ENCODE assay signal across 1 cellular context in the genomic region with DNA sequence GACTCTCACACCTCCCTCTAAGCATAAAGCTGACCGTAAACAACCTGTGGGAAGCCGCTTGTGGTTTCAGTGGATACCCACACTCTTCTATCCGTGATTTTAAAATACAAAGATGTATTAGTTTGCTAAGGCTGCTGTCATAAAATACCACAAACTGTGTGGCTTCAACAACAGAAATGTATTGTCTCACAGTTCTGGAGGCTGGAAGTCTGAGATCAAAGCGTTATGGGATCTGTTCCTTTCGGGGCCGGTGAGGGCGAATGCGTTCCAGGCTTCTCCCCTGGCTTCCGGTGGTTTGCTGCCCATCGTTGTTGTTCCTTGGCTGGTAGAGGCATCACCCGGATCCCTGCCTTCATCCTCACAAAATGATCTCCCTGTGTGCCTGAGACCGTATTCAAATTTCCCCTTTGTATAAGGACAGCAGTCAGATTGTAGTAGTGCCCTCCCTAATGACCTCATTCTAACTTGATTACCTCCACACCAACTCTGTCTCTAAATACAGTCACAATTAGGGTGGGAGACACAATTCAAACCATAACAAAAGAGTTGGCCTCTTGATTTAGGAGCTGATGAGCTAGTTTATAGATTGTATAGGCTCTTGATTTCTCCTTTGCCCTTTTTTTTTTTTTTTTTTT.
TF ChIP-seq lines count a peak whose summit lies in the region.

No MANE protein-coding gene starts in this region.

TF ChIP-seq in SK-N-SH, 30 proteins besides CTCF, POLR2A, EP300 and RAD21 (continued from another document):
- TF ChIP-seq, protein P1, sequence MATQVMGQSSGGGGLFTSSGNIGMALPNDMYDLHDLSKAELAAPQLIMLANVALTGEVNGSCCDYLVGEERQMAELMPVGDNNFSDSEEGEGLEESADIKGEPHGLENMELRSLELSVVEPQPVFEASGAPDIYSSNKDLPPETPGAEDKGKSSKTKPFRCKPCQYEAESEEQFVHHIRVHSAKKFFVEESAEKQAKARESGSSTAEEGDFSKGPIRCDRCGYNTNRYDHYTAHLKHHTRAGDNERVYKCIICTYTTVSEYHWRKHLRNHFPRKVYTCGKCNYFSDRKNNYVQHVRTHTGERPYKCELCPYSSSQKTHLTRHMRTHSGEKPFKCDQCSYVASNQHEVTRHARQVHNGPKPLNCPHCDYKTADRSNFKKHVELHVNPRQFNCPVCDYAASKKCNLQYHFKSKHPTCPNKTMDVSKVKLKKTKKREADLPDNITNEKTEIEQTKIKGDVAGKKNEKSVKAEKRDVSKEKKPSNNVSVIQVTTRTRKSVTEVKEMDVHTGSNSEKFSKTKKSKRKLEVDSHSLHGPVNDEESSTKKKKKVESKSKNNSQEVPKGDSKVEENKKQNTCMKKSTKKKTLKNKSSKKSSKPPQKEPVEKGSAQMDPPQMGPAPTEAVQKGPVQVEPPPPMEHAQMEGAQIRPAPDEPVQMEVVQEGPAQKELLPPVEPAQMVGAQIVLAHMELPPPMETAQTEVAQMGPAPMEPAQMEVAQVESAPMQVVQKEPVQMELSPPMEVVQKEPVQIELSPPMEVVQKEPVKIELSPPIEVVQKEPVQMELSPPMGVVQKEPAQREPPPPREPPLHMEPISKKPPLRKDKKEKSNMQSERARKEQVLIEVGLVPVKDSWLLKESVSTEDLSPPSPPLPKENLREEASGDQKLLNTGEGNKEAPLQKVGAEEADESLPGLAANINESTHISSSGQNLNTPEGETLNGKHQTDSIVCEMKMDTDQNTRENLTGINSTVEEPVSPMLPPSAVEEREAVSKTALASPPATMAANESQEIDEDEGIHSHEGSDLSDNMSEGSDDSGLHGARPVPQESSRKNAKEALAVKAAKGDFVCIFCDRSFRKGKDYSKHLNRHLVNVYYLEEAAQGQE (IDR thresholded peaks at IDR 0.05; ENCODE audit: low read depth, low read length), result no peak
- no peak for TF ChIP-seq SIN3A (IDR thresholded peaks at IDR 0.05; ENCODE audit: borderline replicate concordance, low read depth, low read length)
- no peak for TF ChIP-seq YY1 (IDR thresholded peaks at IDR 0.05; ENCODE audit: low read depth)
- no peak for TF ChIP-seq POLR2AphosphoS5 (IDR thresholded peaks at IDR 0.05; ENCODE audit: low read depth, low read length)
- no peak for TF ChIP-seq NFIC (IDR thresholded peaks at IDR 0.05; ENCODE audit: borderline replicate concordance)
- TF ChIP-seq, protein P2, sequence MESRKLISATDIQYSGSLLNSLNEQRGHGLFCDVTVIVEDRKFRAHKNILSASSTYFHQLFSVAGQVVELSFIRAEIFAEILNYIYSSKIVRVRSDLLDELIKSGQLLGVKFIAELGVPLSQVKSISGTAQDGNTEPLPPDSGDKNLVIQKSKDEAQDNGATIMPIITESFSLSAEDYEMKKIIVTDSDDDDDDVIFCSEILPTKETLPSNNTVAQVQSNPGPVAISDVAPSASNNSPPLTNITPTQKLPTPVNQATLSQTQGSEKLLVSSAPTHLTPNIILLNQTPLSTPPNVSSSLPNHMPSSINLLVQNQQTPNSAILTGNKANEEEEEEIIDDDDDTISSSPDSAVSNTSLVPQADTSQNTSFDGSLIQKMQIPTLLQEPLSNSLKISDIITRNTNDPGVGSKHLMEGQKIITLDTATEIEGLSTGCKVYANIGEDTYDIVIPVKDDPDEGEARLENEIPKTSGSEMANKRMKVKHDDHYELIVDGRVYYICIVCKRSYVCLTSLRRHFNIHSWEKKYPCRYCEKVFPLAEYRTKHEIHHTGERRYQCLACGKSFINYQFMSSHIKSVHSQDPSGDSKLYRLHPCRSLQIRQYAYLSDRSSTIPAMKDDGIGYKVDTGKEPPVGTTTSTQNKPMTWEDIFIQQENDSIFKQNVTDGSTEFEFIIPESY (IDR thresholded peaks at IDR 0.05; ENCODE audit: borderline replicate concordance, low read depth), result no peak
- no peak for TF ChIP-seq EZH2phosphoT487 (IDR thresholded peaks at IDR 0.05; ENCODE audit: borderline replicate concordance, low read depth)
- TF ChIP-seq, protein P3, sequence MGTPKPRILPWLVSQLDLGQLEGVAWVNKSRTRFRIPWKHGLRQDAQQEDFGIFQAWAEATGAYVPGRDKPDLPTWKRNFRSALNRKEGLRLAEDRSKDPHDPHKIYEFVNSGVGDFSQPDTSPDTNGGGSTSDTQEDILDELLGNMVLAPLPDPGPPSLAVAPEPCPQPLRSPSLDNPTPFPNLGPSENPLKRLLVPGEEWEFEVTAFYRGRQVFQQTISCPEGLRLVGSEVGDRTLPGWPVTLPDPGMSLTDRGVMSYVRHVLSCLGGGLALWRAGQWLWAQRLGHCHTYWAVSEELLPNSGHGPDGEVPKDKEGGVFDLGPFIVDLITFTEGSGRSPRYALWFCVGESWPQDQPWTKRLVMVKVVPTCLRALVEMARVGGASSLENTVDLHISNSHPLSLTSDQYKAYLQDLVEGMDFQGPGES (IDR thresholded peaks at IDR 0.05; ENCODE audit: low read depth, low read length), result no peak
- TF ChIP-seq FOXM1 (IDR thresholded peaks at IDR 0.05; ENCODE audit: low read depth), result no peak
